In the genomic region with DNA sequence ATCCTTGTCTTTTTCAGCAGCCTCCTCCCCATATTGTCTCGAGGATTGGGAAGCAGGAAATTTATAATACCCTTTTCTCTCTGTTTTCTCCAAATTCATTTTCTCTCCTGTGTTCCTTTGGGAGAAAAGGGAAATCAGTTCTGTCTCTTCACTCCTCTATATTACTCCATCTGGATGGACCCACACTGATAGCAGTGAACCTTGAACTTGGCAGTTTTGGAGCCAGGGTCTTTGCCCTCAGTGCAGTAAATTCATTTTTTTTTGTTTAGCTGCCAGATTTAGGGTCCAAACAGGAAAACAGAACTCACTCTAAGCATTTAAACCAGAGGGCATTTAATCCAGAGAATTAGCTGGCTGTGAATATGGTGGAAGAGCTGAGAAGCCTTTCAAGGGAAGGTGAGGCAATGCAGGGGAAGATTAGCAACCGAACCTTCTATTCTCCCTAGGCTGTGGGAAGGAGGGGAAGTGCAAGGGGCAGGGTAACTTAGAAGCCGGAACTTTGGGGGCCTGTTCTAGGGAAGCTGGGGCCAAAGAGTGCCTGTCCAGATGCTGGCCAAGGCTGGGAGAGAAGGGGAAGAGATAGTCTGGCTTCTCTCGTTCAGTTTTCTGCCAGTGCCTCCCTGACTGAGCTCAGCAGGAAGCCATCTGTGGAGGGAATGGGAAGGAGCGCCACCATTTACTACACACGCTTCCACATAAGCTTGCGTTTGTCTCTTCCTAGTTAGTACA, we compare ENCODE assay signal across 9 cellular contexts. TPM values are rescaled to one million over a fixed set of nuclear protein-coding genes. Genes with fewer than 3 reads are reported as not detected.
A peak's percentile ranks its signal among the peaks of the same experiment; 100 is the strongest.
DNase-seq lines count a peak whose midpoint lies in the region; ATAC-seq and TF ChIP-seq lines count a peak whose summit lies in the region.
"Had no signal": no experiment of that assay in that cellular context is flagged by ENCODE, and none has a peak within 500 bp of the region (broad histone marks: within the 10 kb centered on the region; RNA-seq: fewer than 3 reads in every experiment).

No MANE protein-coding gene starts in this region.

- ATAC-seq in HG03521 (IDR thresholded peaks at IDR 0.05; ENCODE audit: unreplicated experiment), result no peak
- ATAC-seq in HG02870 (IDR thresholded peaks at IDR 0.05; ENCODE audit: unreplicated experiment), result no peak

- H3K4me2 ChIP-seq in BLaER1, result peak overlapping the region; percentile 25
- H3K4me2 ChIP-seq: KMS-11 had no signal

- CTCF ChIA-PET in HEK293 (lab: Yijun Ruan, JAX), result interaction anchor here (0.6 to 6.3 kb wide), 8 partner anchors 14 to 1106 kb away, joined by 3 to 65 read pairs (median 4); no protein-coding TSS in a partner anchor

- no peak for TF ChIP-seq CTCF in HEK293 (tag by site-specific recombination; IDR thresholded peaks at IDR 0.05)
- TF ChIP-seq CTCF in liver (IDR thresholded peaks at IDR 0.05; ENCODE audit: low read depth, low read length, missing input control), result no peak
- TF ChIP-seq CTCF in ascending aorta (IDR thresholded peaks at IDR 0.05), result no peak
- no peak for TF ChIP-seq CTCF in coronary artery (IDR thresholded peaks at IDR 0.05)

- H3K4me3 ChIP-seq in BLaER1 (no peak overlapping the region), HEK293 (ENCODE audit: low read depth, low read length) (no peak overlapping the region), liver (ENCODE audit: low read depth in 1 of 3, low read length in 3 of 3) (no peak overlapping the region), ascending aorta (no peak overlapping the region), coronary artery (no peak overlapping the region)

- no peak overlapping the region for H3K27ac ChIP-seq in BLaER1
- H3K27ac ChIP-seq in HEK293 (ENCODE audit: extremely low read depth, low read depth, low read length), result no peak overlapping the region
- H3K27ac ChIP-seq in liver (ENCODE audit: low read depth in 1 of 2, low read length in 2 of 2), result no peak overlapping the region
- H3K27ac ChIP-seq in ascending aorta, result no peak overlapping the region
- H3K27ac ChIP-seq in coronary artery, result no peak overlapping the region
- H3K27ac ChIP-seq: KMS-11 had no signal

- H4K20me1 ChIP-seq in BLaER1, result no peaks in the 10 kb centered on the region

- 74% methylated on average over 7 of the region's 7 CpGs for WGBS in liver

- DNase-seq in UCSD-AML1 (lab: John Stamatoyannopoulos, UW; ENCODE audit: unreplicated experiment) (peak; percentile 68), ascending aorta (ENCODE audit: low spot score in 2 of 2) (no peak), coronary artery (ENCODE audit: low spot score) (no peak)

- H3K27me3 ChIP-seq in BLaER1 (no peaks in the 10 kb centered on the region), liver (ENCODE audit: control insufficient read depth in 4 of 4, insufficient read depth in 4 of 4, low read length in 3 of 4) (no peaks in the 10 kb centered on the region), ascending aorta (no peaks in the 10 kb centered on the region)

- H3K9ac ChIP-seq in BLaER1, result no peak overlapping the region
- no peak overlapping the region for H3K9ac ChIP-seq in liver (ENCODE audit: low read depth in 1 of 2, low read length in 2 of 2)
- H3K9ac ChIP-seq: KMS-11 had no signal

- H3K9me3 ChIP-seq in BLaER1 (no peaks in the 10 kb centered on the region), HEK293 (ENCODE audit: control insufficient read depth, insufficient read depth, low read depth, low read length) (no peaks in the 10 kb centered on the region), liver (ENCODE audit: control insufficient read depth in 4 of 4, low read length in 3 of 4) (no peaks in the 10 kb centered on the region), ascending aorta (no peaks in the 10 kb centered on the region)

- no peaks in the 10 kb centered on the region for H3K36me3 ChIP-seq in BLaER1
- H3K36me3 ChIP-seq in HEK293 (ENCODE audit: control insufficient read depth in 2 of 2, insufficient read depth in 1 of 2, low read length in 2 of 2), result peaks cover 0 to 2% of the 10 kb centered on the region in 2 experiments; a peak in 1 of 3 replicates
- no peaks in the 10 kb centered on the region for H3K36me3 ChIP-seq in liver (ENCODE audit: control insufficient read depth in 4 of 4, insufficient read depth in 3 of 4, low read depth in 1 of 4, low read length in 3 of 4)
- H3K36me3 ChIP-seq in ascending aorta, result no peaks in the 10 kb centered on the region

- no peak for TF ChIP-seq RAD21 in liver (IDR thresholded peaks at IDR 0.05)

- H3K4me1 ChIP-seq in BLaER1, result peaks cover 17% of the 10 kb centered on the region
- H3K4me1 ChIP-seq in HEK293 (ENCODE audit: control insufficient read depth, insufficient read depth, low read length), result peaks cover 18% of the 10 kb centered on the region
- peaks cover 2 to 31% (median 23%) of the 10 kb centered on the region in 4 donors for H3K4me1 ChIP-seq in liver (ENCODE audit: control insufficient read depth in 4 of 4, insufficient read depth in 4 of 4, low read length in 3 of 4)
- peaks cover 6 to 13% of the 10 kb centered on the region in 2 donors for H3K4me1 ChIP-seq in ascending aorta

- intact Hi-C loops in ascending aorta (cut with DNase I), result no loop called here

- POLR2A ChIA-PET in HEK293 (lab: Yijun Ruan, JAX), result interaction anchor here (0.9 kb wide), 1 partner anchor 13 kb away, joined by 3 read pairs; no protein-coding TSS in a partner anchor

TF ChIP-seq in HEK293, 187 proteins besides CTCF, POLR2A, EP300 and RAD21 (continues in another document):
- peak; percentile 46 for TF ChIP-seq ZIC2 (tag by site-specific recombination; IDR thresholded peaks at IDR 0.05)
- peak; percentile 46; the same call in 1 of the 2 replicates for TF ChIP-seq PRDM1 (tag by site-specific recombination; IDR thresholded peaks at IDR 0.05)
- no peak for TF ChIP-seq ZSCAN23 (tag by site-specific recombination; IDR thresholded peaks at IDR 0.05)
- peak; percentile 33; the same call in 1 of the 2 replicates for TF ChIP-seq IKZF3 (tag by site-specific recombination; IDR thresholded peaks at IDR 0.05)
- TF ChIP-seq ZBTB48 (tag by site-specific recombination; IDR thresholded peaks at IDR 0.05), result peak; percentile 80; the same call in 1 of the 2 replicates
- TF ChIP-seq ZNF777 (tag by site-specific recombination; IDR thresholded peaks at IDR 0.05; ENCODE audit: borderline replicate concordance), result no peak
- TF ChIP-seq ZFHX2 (tag by site-specific recombination; conservative IDR thresholded peaks at IDR 0.05), result no peak
- TF ChIP-seq ZNF600 (tag by site-specific recombination; IDR thresholded peaks at IDR 0.05), result peak; percentile 43; the same call in 1 of the 2 replicates
- TF ChIP-seq FEZF1 (tag by site-specific recombination; IDR thresholded peaks at IDR 0.05), result no peak
- TF ChIP-seq, protein P1, sequence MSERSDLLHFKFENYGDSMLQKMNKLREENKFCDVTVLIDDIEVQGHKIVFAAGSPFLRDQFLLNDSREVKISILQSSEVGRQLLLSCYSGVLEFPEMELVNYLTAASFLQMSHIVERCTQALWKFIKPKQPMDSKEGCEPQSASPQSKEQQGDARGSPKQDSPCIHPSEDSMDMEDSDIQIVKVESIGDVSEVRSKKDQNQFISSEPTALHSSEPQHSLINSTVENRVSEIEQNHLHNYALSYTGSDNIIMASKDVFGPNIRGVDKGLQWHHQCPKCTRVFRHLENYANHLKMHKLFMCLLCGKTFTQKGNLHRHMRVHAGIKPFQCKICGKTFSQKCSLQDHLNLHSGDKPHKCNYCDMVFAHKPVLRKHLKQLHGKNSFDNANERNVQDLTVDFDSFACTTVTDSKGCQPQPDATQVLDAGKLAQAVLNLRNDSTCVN (tag by site-specific recombination; optimal IDR thresholded peaks at IDR 0.05), result no peak

TF ChIP-seq in liver, 16 proteins besides CTCF, POLR2A, EP300 and RAD21:
- TF ChIP-seq FOXA2 (IDR thresholded peaks at IDR 0.05) (no peak), HNF4A (conservative IDR thresholded peaks at IDR 0.05) (peak; percentile 41 to 83), HNF4G (IDR thresholded peaks at IDR 0.05) (peak; percentile 22), GABPA (IDR thresholded peaks at IDR 0.05 in 1 of 2, conservative IDR thresholded peaks at IDR 0.05 in 1 of 2) (no peak), NR2F2 (IDR thresholded peaks at IDR 0.05) (peak; percentile 35), TAF1 (conservative IDR thresholded peaks at IDR 0.05) (no peak), YY1 (IDR thresholded peaks at IDR 0.05) (peak; percentile 24), SP1 (IDR thresholded peaks at IDR 0.05) (no peak), RXRA (IDR thresholded peaks at IDR 0.05) (peak; percentile 14 to 56)
- TF ChIP-seq, protein P2, sequence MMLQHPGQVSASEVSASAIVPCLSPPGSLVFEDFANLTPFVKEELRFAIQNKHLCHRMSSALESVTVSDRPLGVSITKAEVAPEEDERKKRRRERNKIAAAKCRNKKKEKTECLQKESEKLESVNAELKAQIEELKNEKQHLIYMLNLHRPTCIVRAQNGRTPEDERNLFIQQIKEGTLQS (IDR thresholded peaks at IDR 0.05), result no peak

RNA-seq across cellular contexts. Expression of gene NPR2, which starts 16.3 kb away (rescaled TPM):
- total RNA-seq in liver, result 10 to 100 TPM in 1 of 2 donors, 1 to 10 TPM in 1; 9.4 to 17.1 TPM
- 10 to 100 TPM in 1 of 2 donors, 1 to 10 TPM in 1; 8.6 to 13.0 TPM for polyA plus RNA-seq in liver
- total RNA-seq in ascending aorta, result 7.3 TPM

RNA-seq across cellular contexts. Expression of gene MSMP, which starts 21.0 kb away (rescaled TPM):
- total RNA-seq in liver, result not detected
- polyA plus RNA-seq in liver, result not detected
- not detected for total RNA-seq in ascending aorta

RNA-seq across cellular contexts. Expression of gene RGP1, which starts 26.0 kb away (rescaled TPM):
- total RNA-seq in liver (10 to 100 TPM in 1 of 2 donors, 1 to 10 TPM in 1; 5.1 to 10.7 TPM), ascending aorta (24.8 TPM)
- polyA plus RNA-seq in liver, result 1 to 10 TPM; 2.6 to 6.6 TPM

RNA-seq across cellular contexts. Expression of gene GBA2, which starts 26.0 kb away (rescaled TPM):
- total RNA-seq in liver (10 to 100 TPM; 24.1 to 65.3 TPM), ascending aorta (40.7 TPM)
- 10 to 100 TPM; 24.5 to 27.1 TPM for polyA plus RNA-seq in liver

RNA-seq across cellular contexts. Expression of gene SPAG8, which starts 37.0 kb away (rescaled TPM):
- under 1 TPM; 0.25 to 0.56 TPM for total RNA-seq in liver
- under 1 TPM; 0.14 TPM for polyA plus RNA-seq in liver
- total RNA-seq in ascending aorta, result not detected
